Comparison of ENCODE assay signal across 22 cellular contexts in the genomic region with DNA sequence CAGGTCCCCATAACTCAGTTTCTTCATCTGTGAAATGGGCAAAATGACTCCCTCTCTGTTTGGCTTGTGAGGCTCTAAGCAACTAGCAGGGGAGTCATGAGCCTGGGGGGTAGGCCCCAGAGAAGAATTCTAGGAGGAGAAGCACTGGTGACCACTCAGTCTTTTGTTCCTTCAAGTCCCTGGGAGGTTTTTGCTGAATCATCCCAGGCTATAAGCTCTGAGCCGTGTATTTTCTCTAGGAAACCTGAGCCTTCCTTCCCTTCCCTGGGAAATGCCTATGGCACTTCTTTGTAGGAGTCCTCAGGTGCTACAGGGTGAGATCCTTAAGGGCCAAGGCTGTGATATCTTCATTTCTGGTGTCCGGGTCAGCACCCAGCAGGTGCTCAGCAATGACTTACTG. TPM values are rescaled to one million over a fixed set of nuclear protein-coding genes. Genes with fewer than 3 reads are reported as not detected.
A peak's percentile ranks its signal among the peaks of the same experiment; 100 is the strongest.
DNase-seq lines count a peak whose midpoint lies in the region; ATAC-seq, FAIRE-seq and TF ChIP-seq lines count a peak whose summit lies in the region.
"Had no signal": no experiment of that assay in that cellular context is flagged by ENCODE, and none has a peak within 500 bp of the region (broad histone marks: within the 10 kb centered on the region; RNA-seq: fewer than 3 reads in every experiment).

No MANE protein-coding gene starts in this region.

- no peaks in the 10 kb centered on the region for H3K9me3 ChIP-seq in H1 (ENCODE audit: insufficient read depth in 2 of 2, low read depth in 1 of 2, low read length in 1 of 2)

- H3K27ac ChIP-seq in H1 (ENCODE audit: low read depth, low read length): no peak overlapping the region
- H3K27ac ChIP-seq: 22Rv1, SK-N-MC had no signal

- H4K8ac ChIP-seq in H1 (ENCODE audit: extremely low read depth, insufficient read depth, low read length): no peak overlapping the region

- no peaks in the 10 kb centered on the region for H3K79me1 ChIP-seq in H1 (ENCODE audit: low read depth, low read length)

- H2AFZ ChIP-seq in H1 (ENCODE audit: low read length): no peak overlapping the region

- H4K91ac ChIP-seq in H1 (replicated peaks; ENCODE audit: insufficient read length, low read length): no peak overlapping the region

- peak overlapping the region; percentile 54; the same call in 1 of the 2 replicates for H2AK5ac ChIP-seq in H1 (ENCODE audit: low read depth, low read length)

- TF ChIP-seq POLR2A in H1 (IDR thresholded peaks at IDR 0.05; ENCODE audit: control extremely low read depth in 1 of 2, low read depth in 2 of 2, low read length in 2 of 2) (no peak), lower leg skin (IDR thresholded peaks at IDR 0.05) (no peak)

- no peak overlapping the region for H3K14ac ChIP-seq in H1 (ENCODE audit: insufficient read length)

- no peak for TF ChIP-seq EP300 in H1 (IDR thresholded peaks at IDR 0.05; ENCODE audit: borderline replicate concordance in 1 of 2, low read depth in 2 of 2, low read length in 2 of 2)

- H3K9ac ChIP-seq in H1 (replicated peaks in 1 of 4; ENCODE audit: extremely low read depth in 1 of 4, low read depth in 3 of 4, low read length in 3 of 4): no peak overlapping the region

- H2BK20ac ChIP-seq in H1 (ENCODE audit: low read length): peak overlapping the region; percentile 29; the same call in 1 of the 2 replicates

- peaks cover 10% of the 10 kb centered on the region for H3K23me2 ChIP-seq in H1 (ENCODE audit: low read depth, low read length)

- TF ChIP-seq CTCF in H1 (IDR thresholded peaks at IDR 0.05; ENCODE audit: control extremely low read depth in 1 of 3, insufficient read depth in 1 of 3, low read depth in 1 of 3, low read length in 3 of 3) (no peak), lower leg skin (IDR thresholded peaks at IDR 0.05) (no peak)

- no peaks in the 10 kb centered on the region for H3K79me2 ChIP-seq in H1 (ENCODE audit: control insufficient read depth in 1 of 2, insufficient read depth in 2 of 2, low read length in 2 of 2)

- 80% methylated on average over 2 of the region's 2 CpGs; no CpG with 5 or more reads in 1 of the 2 experiments for WGBS in H1 (ENCODE audit: extremely low coverage in 1 of 2, insufficient coverage in 1 of 2, insufficient read length in 1 of 2, insufficient replicate concordance in 2 of 2, low coverage in 1 of 2, low lambda C conversion rate in 2 of 2, missing lambda C conversion rate in 1 of 2), 2 experiments
- 41 to 64% methylated on average over 2 of the region's 2 CpGs for WGBS in lower leg skin, 2 donors

- CTCF ChIA-PET in H1 (lab: Charles Lee; ENCODE audit: partially characterized antibody): interaction anchor here (0.8 to 2.2 kb wide), 3 partner anchors 7 to 82 kb away, joined by 3 to 13 read pairs (median 3); no protein-coding TSS in a partner anchor

- peaks cover 0 to 2% of the 10 kb centered on the region in 2 experiments for H4K20me1 ChIP-seq in H1 (replicated peaks in 1 of 2; ENCODE audit: control insufficient read depth in 1 of 2, insufficient read depth in 2 of 2, low read length in 2 of 2)

- ATAC-seq in HG02588 (IDR thresholded peaks at IDR 0.05; ENCODE audit: unreplicated experiment) (no peak), GM18861 (IDR thresholded peaks at IDR 0.05; ENCODE audit: unreplicated experiment) (no peak), HG03280 (IDR thresholded peaks at IDR 0.05; ENCODE audit: unreplicated experiment) (no peak)
- ATAC-seq: GM12878, HCT116 had no signal

- no peak for FAIRE-seq in H1 (lab: Jason Lieb, UNC)
- FAIRE-seq: GM12878, RCC 7860 had no signal

- no peak overlapping the region for H2BK120ac ChIP-seq in H1 (replicated peaks; ENCODE audit: low read depth, low read length)

- H3K27me3 ChIP-seq in H1 (replicated peaks in 1 of 4; ENCODE audit: control insufficient read depth in 3 of 4, extremely low read depth in 1 of 4, insufficient read depth in 3 of 4, low read length in 3 of 4): peaks cover 6 to 17% (median 14%) of the 10 kb centered on the region in 4 experiments; a peak in 6 of 7 replicates

- no peak overlapping the region for H3K4me2 ChIP-seq in H1 (ENCODE audit: insufficient read depth in 1 of 2, low read depth in 2 of 2, low read length in 2 of 2)

- no peak overlapping the region for H3K23ac ChIP-seq in H1 (ENCODE audit: insufficient read length)

- no peak overlapping the region; the same call in 1 of the 2 replicates for H2BK15ac ChIP-seq in H1 (ENCODE audit: low read length)

- H3K4me1 ChIP-seq in H1 (replicated peaks in 1 of 4; ENCODE audit: control insufficient read depth in 3 of 4, insufficient read depth in 4 of 4, low read length in 3 of 4): peaks cover 5 to 21% (median 10%) of the 10 kb centered on the region in 4 experiments

- intact Hi-C loops in lower leg skin (cut with DNase I; ENCODE audit: low total_unique reads): no loop called here

- H3K56ac ChIP-seq in H1 (replicated peaks; ENCODE audit: insufficient read length, low read depth, low read length): no peak overlapping the region

- H4K5ac ChIP-seq in H1 (ENCODE audit: insufficient read length, low read depth, low read length): no peak overlapping the region

- peak overlapping the region; percentile 36; the same call in 1 of the 2 replicates for H2BK5ac ChIP-seq in H1 (ENCODE audit: low read depth, low read length)

- DNase-seq in DMS53 (lab: John Stamatoyannopoulos, UW) (peak; percentile 40), DMS53 treated with DMSO at 0.1 percent for 48 hours (lab: John Stamatoyannopoulos, UW; ENCODE audit: unreplicated experiment) (no peak), NCI-H460 (ENCODE audit: extremely low read depth, low read depth) (peak; percentile 23), H1 (ENCODE audit: low read depth in 1 of 2, low spot score in 2 of 2) (no peak), lower leg skin (ENCODE audit: low spot score in 2 of 2) (no peak)
- DNase-seq: CD4-positive, alpha-beta memory T cell; DMS79 treated with DMSO at 0.1 percent for 48 hours; GDM1; KBM-7; NCI-H1436; NCI-H2029; NCI-H510A treated with DMSO at 0.1 percent for 48 hours; Right ventricle myocardium superior had no signal

- H3K36me3 ChIP-seq in H1 (ENCODE audit: control insufficient read depth in 2 of 4, insufficient read depth in 4 of 4, low read length in 3 of 4): no peaks in the 10 kb centered on the region

- POLR2A ChIA-PET in H1 (lab: Charles Lee; ENCODE audit: partially characterized antibody): no interaction called here

- no peak overlapping the region for H3K4ac ChIP-seq in H1 (replicated peaks; ENCODE audit: insufficient read length, low read depth, low read length)

- peak overlapping the region; percentile 39 for H3K18ac ChIP-seq in H1 (ENCODE audit: extremely low read depth, low read length)

- no peak for TF ChIP-seq RAD21 in H1 (IDR thresholded peaks at IDR 0.05 in 1 of 2, conservative IDR thresholded peaks at IDR 0.05 in 1 of 2; ENCODE audit: low read depth in 2 of 2, low read length in 2 of 2)

- H3K4me3 ChIP-seq in H1 (ENCODE audit: extremely low read depth in 1 of 4, insufficient read depth in 2 of 4, low read depth in 3 of 4, low read length in 4 of 4) (no peak overlapping the region), lower leg skin (ENCODE audit: low read depth, poor library complexity, severe bottlenecking) (no peak overlapping the region)
- H3K4me3 ChIP-seq: GM12878, SK-N-MC had no signal

- H2BK12ac ChIP-seq in H1 (ENCODE audit: low read depth, low read length): peak overlapping the region; percentile 40; the same call in 1 of the 2 replicates

TF ChIP-seq in H1, 55 proteins besides CTCF, POLR2A, EP300 and RAD21:
- peak; percentile 76 for TF ChIP-seq MAFK (IDR thresholded peaks at IDR 0.05; ENCODE audit: low read depth, low read length)
- TF ChIP-seq BACH1 (IDR thresholded peaks at IDR 0.05; ENCODE audit: low read length): peak; percentile 87
- TF ChIP-seq, protein P1, sequence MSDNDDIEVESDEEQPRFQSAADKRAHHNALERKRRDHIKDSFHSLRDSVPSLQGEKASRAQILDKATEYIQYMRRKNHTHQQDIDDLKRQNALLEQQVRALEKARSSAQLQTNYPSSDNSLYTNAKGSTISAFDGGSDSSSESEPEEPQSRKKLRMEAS (IDR thresholded peaks at IDR 0.05): no peak
- no peak for TF ChIP-seq YY1 (IDR thresholded peaks at IDR 0.05; ENCODE audit: low read depth, low read length)
- TF ChIP-seq KDM1A (IDR thresholded peaks at IDR 0.05; ENCODE audit: borderline replicate concordance, low read length): peak; percentile 24; the same call in 1 of the 2 replicates

RNA-seq across cellular contexts. Expression of a gene that starts 4.5 kb away (rescaled TPM):
- total RNA-seq in NCI-H460 (2014; rRNA removed; shearing (Covaris generic)): 0.30 and 0.55 TPM in 2 replicates
- not detected in 2 replicates for polyA plus RNA-seq in NCI-H460 (2014; cell fraction: nucleus; rRNA removed)
- total RNA-seq in H1 (2021; fragmentation: NEBNext Ultra II Directional; extraction: Animal tissue kit (Norgen Biotek cat#: 25700)): not detected in 2 replicates
- polyA plus RNA-seq in H1 (2011; rRNA removed): 0.02 TPM in 1 of 2 replicates, not detected in the other
- 0.06 TPM for polyA plus RNA-seq in H1 (2011; cell fraction: cytosol; rRNA removed)
- 0.04 TPM for polyA plus RNA-seq in H1 (2011; cell fraction: nucleus; rRNA removed)
- 0.04 to 0.16 TPM (median 0.07 TPM) in 3 of 4 replicates, not detected in the other for polyA plus RNA-seq in H1 (2012, experiment 1 of 2)
- not detected for polyA plus RNA-seq in H1 (2012, experiment 2 of 2)
- polyA plus RNA-seq in H1 (2013, experiment 1 of 2): 0.06 TPM
- 0.04 TPM for polyA plus RNA-seq in H1 (2013, experiment 2 of 2)
- polyA minus RNA-seq in H1 (2011; rRNA and poly(A)+ RNA removed): not detected in 2 replicates
- not detected for polyA minus RNA-seq in H1 (2011; cell fraction: cytosol; rRNA and poly(A)+ RNA removed)
- polyA minus RNA-seq in H1 (2011; cell fraction: nucleus; rRNA and poly(A)+ RNA removed): not detected
- total RNA-seq in lower leg skin: not detected
- total RNA-seq: CD4-positive, alpha-beta memory T cell; GM12878; Right ventricle myocardium superior had no signal
- polyA plus RNA-seq: BJ; CD4-positive, alpha-beta memory T cell; GM12878 had no signal

Comparison
In these comparisons a context has a peak if more than half of its experiments do, and no peak if none do; other contexts are left out.
1. DNase-seq: peak in DMS53 (single experiment) and NCI-H460 (single experiment); none in DMS53 treated with DMSO at 0.1 percent for 48 hours (single experiment), H1 (0 of 2) and lower leg skin (0 of 2).